12 cellular contexts compared by ENCODE assay signal in genomic region chrX:26032141-26032917, GRCh38.
"Had no signal": no experiment of that assay in that cellular context is flagged by ENCODE, and none has a peak within 500 bp of the region (broad histone marks: within the 10 kb centered on the region; RNA-seq: fewer than 3 reads in every experiment).

No MANE protein-coding gene starts in this region.

- ATAC-seq: activated naive CD8-positive, alpha-beta T cell treated with anti-CD3 and anti-CD28 coated beads, Interleukin-2, amount 50 U/mL, for 24 hours; body of pancreas had no signal

- FAIRE-seq: endometrium, kidney, urothelium cell line had no signal

- H3K27ac ChIP-seq: body of pancreas, esophagus muscularis mucosa, hepatocyte, thoracic aorta had no signal

- H3K27me3 ChIP-seq: body of pancreas, esophagus muscularis mucosa, hepatocyte had no signal

- H3K36me3 ChIP-seq: esophagus muscularis mucosa, thoracic aorta had no signal

- H3K4me3 ChIP-seq: body of pancreas, esophagus muscularis mucosa, hepatocyte, thoracic aorta had no signal

- DNase-seq: activated CD4-positive, alpha-beta T cell treated with anti-CD3 and anti-CD28 coated beads, Interleukin-2, amount 10 ng/mL, durations not matched to agents 24 days and 14 days; activated naive CD4-positive, alpha-beta T cell treated with Interleukin-2 at 50 U/mL for 16 hours; activated naive CD8-positive, alpha-beta T cell treated with anti-CD3 and anti-CD28 coated beads, Interleukin-2, amount 50 U/mL, for 24 hours; body of pancreas; kidney; stimulated activated CD4-positive, alpha-beta T cell treated with anti-CD3 and anti-CD28 coated beads, Interleukin-4, amount 100 ng/mL, for 24 hours; T-helper 1 cell had no signal

- H3K4me1 ChIP-seq: body of pancreas, esophagus muscularis mucosa had no signal

- H3K9me3 ChIP-seq: body of pancreas, thoracic aorta had no signal
